ENCODE assay signal across 1 cellular context in the genomic region with DNA sequence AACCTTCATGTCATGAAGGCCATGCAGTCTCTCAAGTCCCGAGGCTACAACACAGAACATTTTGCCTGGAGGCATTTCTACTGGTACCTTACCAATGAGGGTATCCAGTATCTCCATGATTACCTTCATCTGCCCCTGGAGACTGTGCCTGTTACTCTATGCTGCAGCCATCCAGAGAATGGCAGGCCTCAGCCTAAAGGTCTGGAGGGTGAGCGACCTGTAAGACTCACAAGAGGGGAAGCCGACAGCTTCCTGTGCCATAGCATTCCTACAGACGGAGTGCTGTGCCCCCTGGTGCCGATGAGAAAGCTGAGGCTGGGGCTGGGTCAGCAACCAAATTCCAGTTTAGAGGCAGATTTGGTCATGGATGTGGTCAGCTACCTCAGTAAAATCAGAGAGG.
TF ChIP-seq lines count a peak whose summit lies in the region.

No MANE protein-coding gene starts in this region.

TF ChIP-seq in WTC11, 78 proteins besides CTCF, POLR2A, EP300 and RAD21 (continued from another document):
- TF ChIP-seq, protein P1, sequence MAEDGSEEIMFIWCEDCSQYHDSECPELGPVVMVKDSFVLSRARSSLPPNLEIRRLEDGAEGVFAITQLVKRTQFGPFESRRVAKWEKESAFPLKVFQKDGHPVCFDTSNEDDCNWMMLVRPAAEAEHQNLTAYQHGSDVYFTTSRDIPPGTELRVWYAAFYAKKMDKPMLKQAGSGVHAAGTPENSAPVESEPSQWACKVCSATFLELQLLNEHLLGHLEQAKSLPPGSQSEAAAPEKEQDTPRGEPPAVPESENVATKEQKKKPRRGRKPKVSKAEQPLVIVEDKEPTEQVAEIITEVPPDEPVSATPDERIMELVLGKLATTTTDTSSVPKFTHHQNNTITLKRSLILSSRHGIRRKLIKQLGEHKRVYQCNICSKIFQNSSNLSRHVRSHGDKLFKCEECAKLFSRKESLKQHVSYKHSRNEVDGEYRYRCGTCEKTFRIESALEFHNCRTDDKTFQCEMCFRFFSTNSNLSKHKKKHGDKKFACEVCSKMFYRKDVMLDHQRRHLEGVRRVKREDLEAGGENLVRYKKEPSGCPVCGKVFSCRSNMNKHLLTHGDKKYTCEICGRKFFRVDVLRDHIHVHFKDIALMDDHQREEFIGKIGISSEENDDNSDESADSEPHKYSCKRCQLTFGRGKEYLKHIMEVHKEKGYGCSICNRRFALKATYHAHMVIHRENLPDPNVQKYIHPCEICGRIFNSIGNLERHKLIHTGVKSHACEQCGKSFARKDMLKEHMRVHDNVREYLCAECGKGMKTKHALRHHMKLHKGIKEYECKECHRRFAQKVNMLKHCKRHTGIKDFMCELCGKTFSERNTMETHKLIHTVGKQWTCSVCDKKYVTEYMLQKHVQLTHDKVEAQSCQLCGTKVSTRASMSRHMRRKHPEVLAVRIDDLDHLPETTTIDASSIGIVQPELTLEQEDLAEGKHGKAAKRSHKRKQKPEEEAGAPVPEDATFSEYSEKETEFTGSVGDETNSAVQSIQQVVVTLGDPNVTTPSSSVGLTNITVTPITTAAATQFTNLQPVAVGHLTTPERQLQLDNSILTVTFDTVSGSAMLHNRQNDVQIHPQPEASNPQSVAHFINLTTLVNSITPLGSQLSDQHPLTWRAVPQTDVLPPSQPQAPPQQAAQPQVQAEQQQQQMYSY (CRISPR knock-in tag; IDR thresholded peaks at IDR 0.05) = no peak
- TF ChIP-seq ZNF317 (CRISPR knock-in tag; IDR thresholded peaks at IDR 0.05; ENCODE audit: borderline replicate concordance, low read depth) = no peak
- no peak for TF ChIP-seq TEAD4 (CRISPR knock-in tag; IDR thresholded peaks at IDR 0.05)
- no peak for TF ChIP-seq NR1H2 (CRISPR knock-in tag; IDR thresholded peaks at IDR 0.05)
- TF ChIP-seq CREM (CRISPR knock-in tag; IDR thresholded peaks at IDR 0.05) = no peak
- no peak for TF ChIP-seq ZNF121 (CRISPR knock-in tag; IDR thresholded peaks at IDR 0.05)
- no peak for TF ChIP-seq NR2C2 (CRISPR knock-in tag; IDR thresholded peaks at IDR 0.05)
- no peak for TF ChIP-seq NR3C1 (CRISPR knock-in tag; conservative IDR thresholded peaks at IDR 0.05; ENCODE audit: low read depth)
